Comparison of ENCODE assay signal across 10 cellular contexts in the genomic region with DNA sequence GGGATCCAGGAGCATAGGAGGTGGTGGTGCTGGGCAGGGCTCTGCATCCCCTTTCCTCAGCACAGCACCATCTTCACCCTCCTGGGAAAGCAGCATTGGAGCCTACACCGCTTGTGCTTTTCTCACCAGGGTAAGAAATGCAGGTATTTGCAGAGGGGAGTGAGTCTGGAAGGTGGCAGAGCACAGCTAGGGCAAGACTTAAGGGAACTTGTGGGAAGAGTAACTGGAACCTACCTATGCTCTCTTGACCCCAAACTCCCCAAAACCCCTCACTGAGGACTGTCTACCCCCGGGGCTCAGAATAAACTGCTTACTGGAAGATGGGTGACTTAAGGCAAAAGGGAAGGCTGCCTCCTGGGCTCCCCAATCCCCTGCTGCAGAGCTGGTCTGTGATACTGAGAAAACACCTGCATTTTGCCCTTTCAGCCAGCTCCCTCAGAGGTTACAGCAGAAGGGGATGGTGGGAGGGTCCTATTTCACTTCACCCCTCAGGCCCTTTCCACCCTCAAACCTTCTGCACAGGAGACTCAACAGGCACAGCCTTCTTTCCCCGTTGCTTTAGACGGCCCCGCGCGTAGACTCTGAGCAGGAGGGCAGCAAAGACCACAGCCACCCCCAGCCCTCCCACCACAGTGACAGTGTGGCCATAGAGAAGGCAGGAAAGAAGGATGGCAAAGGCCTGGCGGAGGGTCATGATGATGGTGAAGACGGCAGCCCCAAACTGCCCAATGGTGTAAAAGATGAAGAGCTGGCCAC. TPM values are rescaled to one million over a fixed set of nuclear protein-coding genes. Genes with fewer than 3 reads are reported as not detected.
DNase-seq lines count a peak whose midpoint lies in the region; ATAC-seq, FAIRE-seq and TF ChIP-seq lines count a peak whose summit lies in the region.
"Had no signal": no experiment of that assay in that cellular context is flagged by ENCODE, and none has a peak within 500 bp of the region (broad histone marks: within the 10 kb centered on the region; RNA-seq: fewer than 3 reads in every experiment).

No MANE protein-coding gene starts in this region.

- intact Hi-C loops in A673 (cut with micrococcal nuclease; ENCODE audit: unreplicated experiment), result no loop called here
- intact Hi-C loops in activated B cell treated with CpG ODN at 0.5 μM for 24 hours (cut with micrococcal nuclease), result no loop called here
- intact Hi-C loops in HepG2 (cut with micrococcal nuclease; ENCODE audit: unreplicated experiment), result loop anchor here (5.0 kb wide), 1 partner anchor 157 kb away; no protein-coding TSS in a partner anchor

- FAIRE-seq in HepG2 (lab: Jason Lieb, UNC) (no peak), urothelium cell line (lab: Jason Lieb, UNC) (no peak)
- FAIRE-seq: TTC549 had no signal

- no peaks in the 10 kb centered on the region for H3K9me3 Mint-ChIP-seq in activated B cell treated with CpG ODN at 0.5 μM for 24 hours

- CTCF ChIA-PET in A673 (lab: Charles Lee), result interaction anchor here (1.0 kb wide), 1 partner anchor 10 kb away, joined by 3 read pairs; no protein-coding TSS in a partner anchor
- CTCF ChIA-PET in activated B cell treated with CpG ODN at 0.5 μM for 24 hours (lab: Charles Lee), result interaction anchor here (0.8 to 2.3 kb wide), 3 partner anchors 9 to 51 kb away, joined by 3 to 12 read pairs (median 3); no protein-coding TSS in a partner anchor
- CTCF ChIA-PET in HepG2 (lab: Yijun Ruan, JAX; ENCODE audit: low intra/inter-chr PET ratio, low total read pairs), result interaction anchor here (0.7 to 2.0 kb wide), 3 partner anchors 33 to 158 kb away, joined by 3 to 5 read pairs (median 3); no protein-coding TSS in a partner anchor

- peaks cover 91% of the 10 kb centered on the region for H3K36me3 Mint-ChIP-seq in activated B cell treated with CpG ODN at 0.5 μM for 24 hours (ENCODE audit: low read depth)

- TF ChIP-seq POLR2A in GM18526 (IDR thresholded peaks at IDR 0.05; ENCODE audit: extremely low read depth, insufficient read length) (peak; percentile 2), HepG2 (IDR thresholded peaks at IDR 0.05; ENCODE audit: insufficient read depth in 1 of 2, low read depth in 2 of 2, low read length in 2 of 2) (peak in 1 of 2 experiments; percentile 79; a peak in 2 of 4 replicates)

- peaks cover 40% of the 10 kb centered on the region for H3K79me2 ChIP-seq in HepG2 (ENCODE audit: insufficient read depth, low read length)

- TF ChIP-seq CTCF in A673 (conservative IDR thresholded peaks at IDR 0.05; ENCODE audit: low read depth, low read length) (no peak), activated B cell treated with CpG ODN at 0.5 μM for 24 hours (IDR thresholded peaks at IDR 0.05) (no peak), HepG2 (CRISPR knock-in tag; IDR thresholded peaks at IDR 0.05) (no peak)

- H3K9me3 ChIP-seq in A673 (ENCODE audit: low read depth, low read length, poor library complexity, severe bottlenecking) (no peaks in the 10 kb centered on the region), HepG2 (ENCODE audit: low read length) (no peaks in the 10 kb centered on the region)

- no peaks in the 10 kb centered on the region for H3K27me3 Mint-ChIP-seq in activated B cell treated with CpG ODN at 0.5 μM for 24 hours

- no peak for ATAC-seq in activated B cell treated with CpG ODN at 0.5 μM for 24 hours (ENCODE audit: low read depth)
- peak; percentile 0; the same call in 1 of the 3 replicates for ATAC-seq in HepG2

- peaks cover 21% of the 10 kb centered on the region for H3K4me1 ChIP-seq in A673 (ENCODE audit: insufficient read depth, low read length, poor library complexity, severe bottlenecking)
- H3K4me1 ChIP-seq in HepG2 (ENCODE audit: insufficient read depth, low read length), result peaks cover 78% of the 10 kb centered on the region

- H3K36me3 ChIP-seq in A673 (ENCODE audit: insufficient read depth, low read length, poor library complexity, severe bottlenecking) (peaks cover 58% of the 10 kb centered on the region), HepG2 (replicated peaks in 1 of 2; ENCODE audit: control insufficient read depth in 1 of 2, insufficient read depth in 2 of 2, low read length in 2 of 2) (peaks cover 40 to 64% of the 10 kb centered on the region in 2 experiments)

- H4K20me1 ChIP-seq in HepG2 (ENCODE audit: insufficient read depth, low read length), result peaks cover 71% of the 10 kb centered on the region

- peaks cover 87% of the 10 kb centered on the region for H3K4me1 Mint-ChIP-seq in activated B cell treated with CpG ODN at 0.5 μM for 24 hours

- no peak overlapping the region for H3K9ac ChIP-seq in HepG2 (ENCODE audit: insufficient read depth, low read depth, low read length)

- peak overlapping the region; percentile 92 for H3K4me3 Mint-ChIP-seq in activated B cell treated with CpG ODN at 0.5 μM for 24 hours

- TF ChIP-seq RAD21 in HepG2 (CRISPR knock-in tag; IDR thresholded peaks at IDR 0.05), result no peak

- H3K27ac ChIP-seq in A673 (ENCODE audit: low read depth, low read length, poor library complexity, severe bottlenecking), result peak overlapping the region; percentile 8
- H3K27ac ChIP-seq in HepG2 (ENCODE audit: extremely low read length, insufficient read depth, low read length), result no peak overlapping the region

- TSS peak; percentile 33 for BruUV-seq in A673 (replicated peaks; lab: Mats Ljungman, UMichigan)
- BruUV-seq in HepG2 (replicated peaks; lab: Mats Ljungman, UMichigan), result no TSS peak

- POLR2A ChIA-PET in A673 (lab: Charles Lee; ENCODE audit: low non-redundant PET), result no interaction called here
- POLR2A ChIA-PET in activated B cell treated with CpG ODN at 0.5 μM for 24 hours (lab: Charles Lee), result interaction anchor here (0.7 to 13.7 kb wide), 5 partner anchors 9 to 32 kb away, joined by 3 to 549 read pairs (median 8); a partner anchor contains a TSS
- POLR2A ChIA-PET in HepG2 (lab: Yijun Ruan, JAX), result interaction anchor here (0.8 to 6.0 kb wide), 10 partner anchors 9 to 625 kb away, joined by 3 to 264 read pairs (median 4); a partner anchor contains a TSS

- TF ChIP-seq EP300 in HepG2 (IDR thresholded peaks at IDR 0.05; ENCODE audit: low read depth in 2 of 2, low read length in 2 of 2) (no peak), HepG2 (CRISPR knock-in tag; IDR thresholded peaks at IDR 0.05; ENCODE audit: borderline replicate concordance) (no peak)

- in situ Hi-C loops in HepG2 (cut with HindIII; ENCODE audit: extremely low pct_ligation_motif_present, low pct_unique_long_range_greater_than_20kb), result no loop called here

- peak overlapping the region; percentile 8; the same call in 1 of the 2 replicates for H3K4me2 ChIP-seq in HepG2 (ENCODE audit: low read depth, low read length)

- 91% methylated on average over 9 of the region's 9 CpGs for WGBS in HepG2 (ENCODE audit: low lambda C conversion rate)

- no peaks in the 10 kb centered on the region for H3K27me3 ChIP-seq in A673 (replicated peaks; ENCODE audit: insufficient read depth, low read depth, low read length, poor library complexity)
- no peaks in the 10 kb centered on the region; a peak in 1 of 5 replicates for H3K27me3 ChIP-seq in HepG2 (ENCODE audit: control insufficient read depth in 1 of 2, insufficient read depth in 2 of 2, low read length in 2 of 2)

- H3K4me3 ChIP-seq in A673 (ENCODE audit: low read depth, low read length, poor library complexity, severe bottlenecking) (no peak overlapping the region), HepG2 (replicated peaks in 1 of 3; ENCODE audit: insufficient read depth in 1 of 3, low read depth in 2 of 3, low read length in 3 of 3) (no peak overlapping the region; a peak in 1 of 6 replicates)

- no peak overlapping the region for H2AFZ ChIP-seq in HepG2 (ENCODE audit: low read length)

- peak; percentile 25 for DNase-seq in A673 (ENCODE audit: low spot score)
- no peak for DNase-seq in activated B cell treated with CpG ODN at 0.5 μM for 24 hours
- no peak for DNase-seq in HepG2 (ENCODE audit: low spot score)
- DNase-seq in urothelium cell line (ENCODE audit: low spot score), result no peak
- no peak for DNase-seq in 8988T
- DNase-seq in NCI-H345 (lab: John Stamatoyannopoulos, UW), result no peak
- DNase-seq in SIG-M5 (lab: John Stamatoyannopoulos, UW), result no peak
- DNase-seq: cerebellar nuclear complex had no signal

- H3K27ac Mint-ChIP-seq in activated B cell treated with CpG ODN at 0.5 μM for 24 hours, result peak overlapping the region; percentile 93

RNA-seq across cellular contexts. Expression of a gene that starts 2.9 kb away (rescaled TPM):
- total RNA-seq in A673 (2021) (45.8 and 52.0 TPM in 2 replicates), activated B cell treated with CpG ODN at 0.5 μM for 24 hours (27.0 and 29.1 TPM in 2 replicates), HepG2 (2016; rRNA removed; fragmentation: Illumina TruSeq; extraction: Trizol) (34.9 and 61.1 TPM in 2 replicates)
- 21.2 and 24.1 TPM in 2 replicates for total RNA-seq in HepG2 (2016; cell fraction: cytosol; rRNA removed; fragmentation: Illumina TruSeq; extraction: Trizol; ENCODE audit: low read depth)
- total RNA-seq in HepG2 (2016; cell fraction: insoluble cytoplasmic fraction; rRNA removed; fragmentation: Illumina TruSeq; extraction: Trizol), result 35.1 and 62.8 TPM in 2 replicates
- 44.9 and 53.8 TPM in 2 replicates for total RNA-seq in HepG2 (2016; cell fraction: membrane; rRNA removed; fragmentation: Illumina TruSeq; extraction: Trizol)
- total RNA-seq in HepG2 (2016; cell fraction: nucleus; rRNA removed; fragmentation: Illumina TruSeq; extraction: Trizol), result 56.1 and 63.9 TPM in 2 replicates
- polyA plus RNA-seq in HepG2 (2011; rRNA removed), result 148 and 168 TPM in 2 replicates
- 139 and 176 TPM in 2 replicates for polyA plus RNA-seq in HepG2 (2011; cell fraction: cytosol; rRNA removed)
- 99.4 and 112 TPM in 2 replicates for polyA plus RNA-seq in HepG2 (2011; cell fraction: nucleus; rRNA removed)
- 54.8 and 61.1 TPM in 2 replicates for polyA plus RNA-seq in HepG2 (2012)
- 26.8 and 34.1 TPM in 2 replicates for polyA plus RNA-seq in HepG2 (2016; cell fraction: cytosol; fragmentation: Illumina TruSeq; extraction: Trizol; ENCODE audit: low read depth)
- 41.4 and 43.9 TPM in 2 replicates for polyA plus RNA-seq in HepG2 (2016; cell fraction: insoluble cytoplasmic fraction; fragmentation: Illumina TruSeq; extraction: Trizol; ENCODE audit: low read depth)
- 45.2 and 53.5 TPM in 2 replicates for polyA plus RNA-seq in HepG2 (2016; cell fraction: membrane; fragmentation: Illumina TruSeq; extraction: Trizol; ENCODE audit: low read depth)
- polyA plus RNA-seq in HepG2 (2016; cell fraction: nucleus; fragmentation: Illumina TruSeq; extraction: Trizol; ENCODE audit: insufficient read depth, low read depth), result 95.9 and 97.5 TPM in 2 replicates
- polyA minus RNA-seq in HepG2 (2011; rRNA and poly(A)+ RNA removed; ENCODE audit: low replicate concordance), result 148 and 221 TPM in 2 replicates
- polyA minus RNA-seq in HepG2 (2011; cell fraction: cytosol; rRNA and poly(A)+ RNA removed), result 47.0 and 47.4 TPM in 2 replicates
- polyA minus RNA-seq in HepG2 (2011; cell fraction: nucleus; rRNA and poly(A)+ RNA removed), result 26.1 and 26.9 TPM in 2 replicates

RNA-seq across cellular contexts. Expression of a gene that starts 7.5 kb away (rescaled TPM):
- total RNA-seq in A673 (2021) (1,472 and 1,581 TPM in 2 replicates), activated B cell treated with CpG ODN at 0.5 μM for 24 hours (1,222 and 1,311 TPM in 2 replicates), HepG2 (2016; rRNA removed; fragmentation: Illumina TruSeq; extraction: Trizol) (1,472 and 2,212 TPM in 2 replicates)
- total RNA-seq in HepG2 (2016; cell fraction: cytosol; rRNA removed; fragmentation: Illumina TruSeq; extraction: Trizol; ENCODE audit: low read depth), result 123 and 155 TPM in 2 replicates
- 1,508 and 1,964 TPM in 2 replicates for total RNA-seq in HepG2 (2016; cell fraction: insoluble cytoplasmic fraction; rRNA removed; fragmentation: Illumina TruSeq; extraction: Trizol)
- total RNA-seq in HepG2 (2016; cell fraction: membrane; rRNA removed; fragmentation: Illumina TruSeq; extraction: Trizol), result 383 and 490 TPM in 2 replicates
- 1,014 and 1,081 TPM in 2 replicates for total RNA-seq in HepG2 (2016; cell fraction: nucleus; rRNA removed; fragmentation: Illumina TruSeq; extraction: Trizol)
- polyA plus RNA-seq in HepG2 (2011; rRNA removed), result 1,076 and 1,325 TPM in 2 replicates
- 1,072 and 1,224 TPM in 2 replicates for polyA plus RNA-seq in HepG2 (2011; cell fraction: cytosol; rRNA removed)
- 279 and 406 TPM in 2 replicates for polyA plus RNA-seq in HepG2 (2011; cell fraction: nucleus; rRNA removed)
- polyA plus RNA-seq in HepG2 (2012), result 1,683 and 1,883 TPM in 2 replicates
- polyA plus RNA-seq in HepG2 (2016; cell fraction: cytosol; fragmentation: Illumina TruSeq; extraction: Trizol; ENCODE audit: low read depth), result 155 and 188 TPM in 2 replicates
- polyA plus RNA-seq in HepG2 (2016; cell fraction: insoluble cytoplasmic fraction; fragmentation: Illumina TruSeq; extraction: Trizol; ENCODE audit: low read depth), result 2,023 and 2,380 TPM in 2 replicates
- 336 and 456 TPM in 2 replicates for polyA plus RNA-seq in HepG2 (2016; cell fraction: membrane; fragmentation: Illumina TruSeq; extraction: Trizol; ENCODE audit: low read depth)
- polyA plus RNA-seq in HepG2 (2016; cell fraction: nucleus; fragmentation: Illumina TruSeq; extraction: Trizol; ENCODE audit: insufficient read depth, low read depth), result 1,245 and 1,272 TPM in 2 replicates
- 1,001 and 1,123 TPM in 2 replicates for polyA minus RNA-seq in HepG2 (2011; rRNA and poly(A)+ RNA removed; ENCODE audit: low replicate concordance)
- 1,091 and 1,101 TPM in 2 replicates for polyA minus RNA-seq in HepG2 (2011; cell fraction: cytosol; rRNA and poly(A)+ RNA removed)
- 271 and 440 TPM in 2 replicates for polyA minus RNA-seq in HepG2 (2011; cell fraction: nucleus; rRNA and poly(A)+ RNA removed)

RNA-seq across cellular contexts. Expression of a gene that starts 11.0 kb away (rescaled TPM):
- 5.2 and 10.5 TPM in 2 replicates for total RNA-seq in A673 (2021)
- 94.7 and 99.2 TPM in 2 replicates for total RNA-seq in activated B cell treated with CpG ODN at 0.5 μM for 24 hours
- total RNA-seq in HepG2 (2016; rRNA removed; fragmentation: Illumina TruSeq; extraction: Trizol), result 14.5 and 15.0 TPM in 2 replicates
- total RNA-seq in HepG2 (2016; cell fraction: cytosol; rRNA removed; fragmentation: Illumina TruSeq; extraction: Trizol; ENCODE audit: low read depth), result 5.3 and 5.4 TPM in 2 replicates
- 15.7 and 16.3 TPM in 2 replicates for total RNA-seq in HepG2 (2016; cell fraction: insoluble cytoplasmic fraction; rRNA removed; fragmentation: Illumina TruSeq; extraction: Trizol)
- 10.7 and 10.8 TPM in 2 replicates for total RNA-seq in HepG2 (2016; cell fraction: membrane; rRNA removed; fragmentation: Illumina TruSeq; extraction: Trizol)
- total RNA-seq in HepG2 (2016; cell fraction: nucleus; rRNA removed; fragmentation: Illumina TruSeq; extraction: Trizol), result 8.5 and 11.8 TPM in 2 replicates
- 6.7 and 8.5 TPM in 2 replicates for polyA plus RNA-seq in HepG2 (2011; rRNA removed)
- polyA plus RNA-seq in HepG2 (2011; cell fraction: cytosol; rRNA removed), result 7.7 and 9.3 TPM in 2 replicates
- polyA plus RNA-seq in HepG2 (2011; cell fraction: nucleus; rRNA removed), result 11.7 and 15.6 TPM in 2 replicates
- polyA plus RNA-seq in HepG2 (2012), result 7.1 TPM in 2 replicates
- 3.3 and 4.0 TPM in 2 replicates for polyA plus RNA-seq in HepG2 (2016; cell fraction: cytosol; fragmentation: Illumina TruSeq; extraction: Trizol; ENCODE audit: low read depth)
- 14.6 and 14.8 TPM in 2 replicates for polyA plus RNA-seq in HepG2 (2016; cell fraction: insoluble cytoplasmic fraction; fragmentation: Illumina TruSeq; extraction: Trizol; ENCODE audit: low read depth)
- polyA plus RNA-seq in HepG2 (2016; cell fraction: membrane; fragmentation: Illumina TruSeq; extraction: Trizol; ENCODE audit: low read depth), result 5.7 and 7.3 TPM in 2 replicates
- 14.2 and 16.3 TPM in 2 replicates for polyA plus RNA-seq in HepG2 (2016; cell fraction: nucleus; fragmentation: Illumina TruSeq; extraction: Trizol; ENCODE audit: insufficient read depth, low read depth)
- polyA minus RNA-seq in HepG2 (2011; rRNA and poly(A)+ RNA removed; ENCODE audit: low replicate concordance), result 3.3 and 10.9 TPM in 2 replicates
- polyA minus RNA-seq in HepG2 (2011; cell fraction: cytosol; rRNA and poly(A)+ RNA removed), result 4.6 and 6.2 TPM in 2 replicates
- 4.5 and 8.3 TPM in 2 replicates for polyA minus RNA-seq in HepG2 (2011; cell fraction: nucleus; rRNA and poly(A)+ RNA removed)

RNA-seq across cellular contexts. Expression of a gene that starts 15.9 kb away (rescaled TPM):
- total RNA-seq in A673 (2021) (8.7 and 9.9 TPM in 2 replicates), activated B cell treated with CpG ODN at 0.5 μM for 24 hours (0.10 TPM in 1 of 2 replicates, not detected in the other), HepG2 (2016; rRNA removed; fragmentation: Illumina TruSeq; extraction: Trizol) (not detected in 2 replicates)
- not detected in 2 replicates for total RNA-seq in HepG2 (2016; cell fraction: cytosol; rRNA removed; fragmentation: Illumina TruSeq; extraction: Trizol; ENCODE audit: low read depth)
- 0.06 TPM in 1 of 2 replicates, not detected in the other for total RNA-seq in HepG2 (2016; cell fraction: insoluble cytoplasmic fraction; rRNA removed; fragmentation: Illumina TruSeq; extraction: Trizol)
- not detected in 2 replicates for total RNA-seq in HepG2 (2016; cell fraction: membrane; rRNA removed; fragmentation: Illumina TruSeq; extraction: Trizol)
- total RNA-seq in HepG2 (2016; cell fraction: nucleus; rRNA removed; fragmentation: Illumina TruSeq; extraction: Trizol), result not detected in 2 replicates
- polyA plus RNA-seq in HepG2 (2011; rRNA removed), result 0.01 TPM in 1 of 2 replicates, not detected in the other
- polyA plus RNA-seq in HepG2 (2011; cell fraction: cytosol; rRNA removed), result 0.01 TPM in 1 of 2 replicates, not detected in the other
- 0.02 TPM in 1 of 2 replicates, not detected in the other for polyA plus RNA-seq in HepG2 (2011; cell fraction: nucleus; rRNA removed)
- 0.19 TPM in 2 replicates for polyA plus RNA-seq in HepG2 (2012)
- not detected in 2 replicates for polyA plus RNA-seq in HepG2 (2016; cell fraction: cytosol; fragmentation: Illumina TruSeq; extraction: Trizol; ENCODE audit: low read depth)
- polyA plus RNA-seq in HepG2 (2016; cell fraction: insoluble cytoplasmic fraction; fragmentation: Illumina TruSeq; extraction: Trizol; ENCODE audit: low read depth), result not detected in 2 replicates
- polyA plus RNA-seq in HepG2 (2016; cell fraction: membrane; fragmentation: Illumina TruSeq; extraction: Trizol; ENCODE audit: low read depth), result not detected in 2 replicates
- polyA plus RNA-seq in HepG2 (2016; cell fraction: nucleus; fragmentation: Illumina TruSeq; extraction: Trizol; ENCODE audit: insufficient read depth, low read depth), result not detected in 2 replicates
- polyA minus RNA-seq in HepG2 (2011; rRNA and poly(A)+ RNA removed; ENCODE audit: low replicate concordance), result not detected in 2 replicates
- polyA minus RNA-seq in HepG2 (2011; cell fraction: cytosol; rRNA and poly(A)+ RNA removed), result not detected in 2 replicates
- polyA minus RNA-seq in HepG2 (2011; cell fraction: nucleus; rRNA and poly(A)+ RNA removed), result not detected in 2 replicates

RNA-seq across cellular contexts. Expression of a gene that starts 31.0 kb away (rescaled TPM):
- total RNA-seq in A673 (2021), result 92.5 and 108 TPM in 2 replicates
- total RNA-seq in activated B cell treated with CpG ODN at 0.5 μM for 24 hours, result 15.0 and 17.3 TPM in 2 replicates
- total RNA-seq in HepG2 (2016; rRNA removed; fragmentation: Illumina TruSeq; extraction: Trizol), result 23.1 and 43.2 TPM in 2 replicates
- total RNA-seq in HepG2 (2016; cell fraction: cytosol; rRNA removed; fragmentation: Illumina TruSeq; extraction: Trizol; ENCODE audit: low read depth), result 19.7 and 24.6 TPM in 2 replicates
- total RNA-seq in HepG2 (2016; cell fraction: insoluble cytoplasmic fraction; rRNA removed; fragmentation: Illumina TruSeq; extraction: Trizol), result 22.9 and 41.9 TPM in 2 replicates
- 37.5 and 40.9 TPM in 2 replicates for total RNA-seq in HepG2 (2016; cell fraction: membrane; rRNA removed; fragmentation: Illumina TruSeq; extraction: Trizol)
- total RNA-seq in HepG2 (2016; cell fraction: nucleus; rRNA removed; fragmentation: Illumina TruSeq; extraction: Trizol), result 42.6 and 53.1 TPM in 2 replicates
- polyA plus RNA-seq in HepG2 (2011; rRNA removed), result 95.5 and 106 TPM in 2 replicates
- 92.8 and 113 TPM in 2 replicates for polyA plus RNA-seq in HepG2 (2011; cell fraction: cytosol; rRNA removed)
- polyA plus RNA-seq in HepG2 (2011; cell fraction: nucleus; rRNA removed), result 132 and 138 TPM in 2 replicates
- 38.8 and 43.9 TPM in 2 replicates for polyA plus RNA-seq in HepG2 (2012)
- 32.1 and 36.6 TPM in 2 replicates for polyA plus RNA-seq in HepG2 (2016; cell fraction: cytosol; fragmentation: Illumina TruSeq; extraction: Trizol; ENCODE audit: low read depth)
- polyA plus RNA-seq in HepG2 (2016; cell fraction: insoluble cytoplasmic fraction; fragmentation: Illumina TruSeq; extraction: Trizol; ENCODE audit: low read depth), result 35.2 and 35.6 TPM in 2 replicates
- polyA plus RNA-seq in HepG2 (2016; cell fraction: membrane; fragmentation: Illumina TruSeq; extraction: Trizol; ENCODE audit: low read depth), result 48.6 and 49.6 TPM in 2 replicates
- polyA plus RNA-seq in HepG2 (2016; cell fraction: nucleus; fragmentation: Illumina TruSeq; extraction: Trizol; ENCODE audit: insufficient read depth, low read depth), result 82.7 and 90.9 TPM in 2 replicates
- 236 and 248 TPM in 2 replicates for polyA minus RNA-seq in HepG2 (2011; rRNA and poly(A)+ RNA removed; ENCODE audit: low replicate concordance)
- 35.4 and 40.0 TPM in 2 replicates for polyA minus RNA-seq in HepG2 (2011; cell fraction: cytosol; rRNA and poly(A)+ RNA removed)
- polyA minus RNA-seq in HepG2 (2011; cell fraction: nucleus; rRNA and poly(A)+ RNA removed), result 37.0 and 39.3 TPM in 2 replicates
